In the genomic region with DNA sequence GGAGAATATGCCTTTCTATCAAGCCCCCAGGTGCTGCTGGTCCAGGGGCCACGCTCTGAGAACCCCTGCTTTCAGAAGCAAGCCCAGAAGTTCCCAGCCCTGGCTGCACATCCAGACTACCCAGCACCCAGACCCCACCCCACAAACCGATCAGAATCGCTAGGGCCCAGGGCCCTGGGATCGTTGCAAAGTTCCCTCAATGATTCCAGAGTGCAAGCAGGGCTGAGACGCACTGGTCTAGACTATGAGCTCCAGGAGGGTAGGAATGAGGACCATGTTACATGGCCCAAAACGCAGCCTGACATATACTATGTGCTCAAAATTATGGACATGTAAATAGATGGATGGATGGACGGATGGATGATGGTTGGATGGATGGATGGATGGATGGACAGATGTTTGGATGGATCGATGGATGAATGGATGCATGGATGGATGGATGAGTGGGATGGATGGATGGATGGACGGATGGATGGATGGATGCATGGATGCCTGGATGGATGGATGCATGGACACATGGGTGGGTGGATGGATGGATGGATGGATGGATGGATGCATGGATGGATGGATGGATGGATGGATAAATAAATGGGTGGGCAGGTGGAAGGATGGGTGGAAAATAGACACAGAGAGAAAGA, we compare ENCODE assay signal across 1 cellular context.
A peak's percentile ranks its signal among the peaks of the same experiment; 100 is the strongest.
TF ChIP-seq lines count a peak whose summit lies in the region.

No MANE protein-coding gene starts in this region.

TF ChIP-seq in K562, 482 proteins besides CTCF, POLR2A, EP300 and RAD21 (continued from another document):
- TF ChIP-seq, protein P1, sequence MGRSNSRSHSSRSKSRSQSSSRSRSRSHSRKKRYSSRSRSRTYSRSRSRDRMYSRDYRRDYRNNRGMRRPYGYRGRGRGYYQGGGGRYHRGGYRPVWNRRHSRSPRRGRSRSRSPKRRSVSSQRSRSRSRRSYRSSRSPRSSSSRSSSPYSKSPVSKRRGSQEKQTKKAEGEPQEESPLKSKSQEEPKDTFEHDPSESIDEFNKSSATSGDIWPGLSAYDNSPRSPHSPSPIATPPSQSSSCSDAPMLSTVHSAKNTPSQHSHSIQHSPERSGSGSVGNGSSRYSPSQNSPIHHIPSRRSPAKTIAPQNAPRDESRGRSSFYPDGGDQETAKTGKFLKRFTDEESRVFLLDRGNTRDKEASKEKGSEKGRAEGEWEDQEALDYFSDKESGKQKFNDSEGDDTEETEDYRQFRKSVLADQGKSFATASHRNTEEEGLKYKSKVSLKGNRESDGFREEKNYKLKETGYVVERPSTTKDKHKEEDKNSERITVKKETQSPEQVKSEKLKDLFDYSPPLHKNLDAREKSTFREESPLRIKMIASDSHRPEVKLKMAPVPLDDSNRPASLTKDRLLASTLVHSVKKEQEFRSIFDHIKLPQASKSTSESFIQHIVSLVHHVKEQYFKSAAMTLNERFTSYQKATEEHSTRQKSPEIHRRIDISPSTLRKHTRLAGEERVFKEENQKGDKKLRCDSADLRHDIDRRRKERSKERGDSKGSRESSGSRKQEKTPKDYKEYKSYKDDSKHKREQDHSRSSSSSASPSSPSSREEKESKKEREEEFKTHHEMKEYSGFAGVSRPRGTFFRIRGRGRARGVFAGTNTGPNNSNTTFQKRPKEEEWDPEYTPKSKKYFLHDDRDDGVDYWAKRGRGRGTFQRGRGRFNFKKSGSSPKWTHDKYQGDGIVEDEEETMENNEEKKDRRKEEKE (IDR thresholded peaks at IDR 0.05; ENCODE audit: borderline replicate concordance in 1 of 2, control insufficient read depth in 1 of 2, low read depth in 2 of 2, low read length in 1 of 2): peak in 1 of 2 experiments; percentile 61; a peak in 1 of 4 replicates
- TF ChIP-seq NR2C2 (CRISPR knock-in tag; IDR thresholded peaks at IDR 0.05) (no peak), NR2C2 (tag; IDR thresholded peaks at IDR 0.05) (no peak), HNRNPLL (IDR thresholded peaks at IDR 0.05; ENCODE audit: low read depth, low read length, poor library complexity, severe bottlenecking) (peak; percentile 28)
- TF ChIP-seq, protein P2, sequence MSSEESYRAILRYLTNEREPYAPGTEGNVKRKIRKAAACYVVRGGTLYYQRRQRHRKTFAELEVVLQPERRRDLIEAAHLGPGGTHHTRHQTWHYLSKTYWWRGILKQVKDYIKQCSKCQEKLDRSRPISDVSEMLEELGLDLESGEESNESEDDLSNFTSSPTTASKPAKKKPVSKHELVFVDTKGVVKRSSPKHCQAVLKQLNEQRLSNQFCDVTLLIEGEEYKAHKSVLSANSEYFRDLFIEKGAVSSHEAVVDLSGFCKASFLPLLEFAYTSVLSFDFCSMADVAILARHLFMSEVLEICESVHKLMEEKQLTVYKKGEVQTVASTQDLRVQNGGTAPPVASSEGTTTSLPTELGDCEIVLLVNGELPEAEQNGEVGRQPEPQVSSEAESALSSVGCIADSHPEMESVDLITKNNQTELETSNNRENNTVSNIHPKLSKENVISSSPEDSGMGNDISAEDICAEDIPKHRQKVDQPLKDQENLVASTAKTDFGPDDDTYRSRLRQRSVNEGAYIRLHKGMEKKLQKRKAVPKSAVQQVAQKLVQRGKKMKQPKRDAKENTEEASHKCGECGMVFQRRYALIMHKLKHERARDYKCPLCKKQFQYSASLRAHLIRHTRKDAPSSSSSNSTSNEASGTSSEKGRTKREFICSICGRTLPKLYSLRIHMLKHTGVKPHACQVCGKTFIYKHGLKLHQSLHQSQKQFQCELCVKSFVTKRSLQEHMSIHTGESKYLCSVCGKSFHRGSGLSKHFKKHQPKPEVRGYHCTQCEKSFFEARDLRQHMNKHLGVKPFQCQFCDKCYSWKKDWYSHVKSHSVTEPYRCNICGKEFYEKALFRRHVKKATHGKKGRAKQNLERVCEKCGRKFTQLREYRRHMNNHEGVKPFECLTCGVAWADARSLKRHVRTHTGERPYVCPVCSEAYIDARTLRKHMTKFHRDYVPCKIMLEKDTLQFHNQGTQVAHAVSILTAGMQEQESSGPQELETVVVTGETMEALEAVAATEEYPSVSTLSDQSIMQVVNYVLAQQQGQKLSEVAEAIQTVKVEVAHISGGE (CRISPR knock-in tag; IDR thresholded peaks at IDR 0.05): peak in 1 of 3 experiments; percentile 30; a peak in 1 of 6 replicates
- TF ChIP-seq, protein P3, sequence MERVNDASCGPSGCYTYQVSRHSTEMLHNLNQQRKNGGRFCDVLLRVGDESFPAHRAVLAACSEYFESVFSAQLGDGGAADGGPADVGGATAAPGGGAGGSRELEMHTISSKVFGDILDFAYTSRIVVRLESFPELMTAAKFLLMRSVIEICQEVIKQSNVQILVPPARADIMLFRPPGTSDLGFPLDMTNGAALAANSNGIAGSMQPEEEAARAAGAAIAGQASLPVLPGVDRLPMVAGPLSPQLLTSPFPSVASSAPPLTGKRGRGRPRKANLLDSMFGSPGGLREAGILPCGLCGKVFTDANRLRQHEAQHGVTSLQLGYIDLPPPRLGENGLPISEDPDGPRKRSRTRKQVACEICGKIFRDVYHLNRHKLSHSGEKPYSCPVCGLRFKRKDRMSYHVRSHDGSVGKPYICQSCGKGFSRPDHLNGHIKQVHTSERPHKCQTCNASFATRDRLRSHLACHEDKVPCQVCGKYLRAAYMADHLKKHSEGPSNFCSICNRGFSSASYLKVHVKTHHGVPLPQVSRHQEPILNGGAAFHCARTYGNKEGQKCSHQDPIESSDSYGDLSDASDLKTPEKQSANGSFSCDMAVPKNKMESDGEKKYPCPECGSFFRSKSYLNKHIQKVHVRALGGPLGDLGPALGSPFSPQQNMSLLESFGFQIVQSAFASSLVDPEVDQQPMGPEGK (CRISPR knock-in tag; IDR thresholded peaks at IDR 0.05; ENCODE audit: borderline replicate concordance): no peak
